In the genomic region with DNA sequence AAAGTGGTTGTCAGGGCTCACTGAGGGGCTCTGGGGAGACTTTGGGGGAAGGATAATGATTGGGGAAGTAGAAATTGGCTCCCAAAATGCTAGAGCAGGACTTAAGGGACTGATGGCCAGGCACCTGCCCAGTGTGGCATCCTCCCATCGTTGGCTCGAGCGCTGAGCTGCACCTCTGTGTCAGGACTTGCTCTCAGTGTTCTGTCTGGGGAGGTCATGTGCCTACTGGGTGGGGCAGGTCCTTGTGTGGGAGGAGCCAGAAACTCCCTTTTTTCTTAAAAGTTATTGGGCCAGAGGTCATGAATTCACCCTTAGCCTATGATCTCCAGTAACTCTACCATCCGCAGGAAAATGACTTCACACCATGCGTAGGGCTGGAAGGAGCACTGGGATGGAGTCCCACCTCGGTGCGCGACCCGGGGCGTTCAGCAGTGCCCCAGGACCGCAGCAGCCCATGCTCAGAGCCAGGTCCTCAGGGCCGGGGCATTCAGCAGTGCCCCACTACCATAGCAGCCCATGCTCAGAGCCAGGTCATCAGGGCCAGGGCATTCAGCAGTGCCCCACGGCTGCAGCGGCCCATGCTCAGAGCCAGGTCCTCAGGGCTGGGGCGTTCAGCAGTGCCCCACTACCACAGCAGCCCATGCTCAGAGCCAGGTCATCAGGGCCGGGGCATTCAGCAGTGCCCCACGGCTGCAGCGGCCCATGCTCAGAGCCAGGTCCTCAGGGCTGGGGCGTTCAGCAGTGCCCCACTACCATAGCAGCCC, we compare ENCODE assay signal across 14 cellular contexts.
"Had no signal": no experiment of that assay in that cellular context is flagged by ENCODE, and none has a peak within 500 bp of the region (broad histone marks: within the 10 kb centered on the region; RNA-seq: fewer than 3 reads in every experiment).

No MANE protein-coding gene starts in this region.

- DNase-seq: activated CD4-positive, alpha-beta T cell treated with anti-CD3 and anti-CD28 coated beads for 48 hours; activated T-cell treated with anti-CD3 and anti-CD28 coated beads, Interleukin-2, amount 50 U/mL, for 48 hours; cortex of kidney; effector memory CD4-positive, alpha-beta T cell; gastrocnemius medialis; heart right ventricle; left ventricle myocardium superior; stimulated activated CD4-positive, alpha-beta T cell treated with anti-CD3 and anti-CD28 coated beads, Interleukin-2, amount 100 ng/mL, for 24 hours; stimulated activated naive B cell treated with anti-CD40 and anti-IgM and Interleukin-4, amounts not matched to agents 10 μg/mL and 1 μg/mL and 100 μg/mL, for 72 hours; T-helper 9 cell had no signal

- H3K36me3 ChIP-seq: cardiac muscle cell, gastrocnemius medialis, heart right ventricle, neutrophil, right atrium auricular region had no signal

- H3K27me3 Mint-ChIP-seq: stimulated activated naive B cell treated with anti-CD40 and anti-IgM and Interleukin-4, amounts not matched to agents 10 μg/mL and 1 μg/mL and 100 μg/mL, for 72 hours had no signal

- ATAC-seq: gastrocnemius medialis; heart right ventricle; left ventricle myocardium superior; stimulated activated naive B cell treated with anti-CD40 and anti-IgM and Interleukin-4, amounts not matched to agents 10 μg/mL and 1 μg/mL and 100 μg/mL, for 72 hours had no signal

- H3K27me3 ChIP-seq: cardiac muscle cell, gastrocnemius medialis, heart right ventricle, neutrophil, right atrium auricular region had no signal

- H3K27ac Mint-ChIP-seq: stimulated activated naive B cell treated with anti-CD40 and anti-IgM and Interleukin-4, amounts not matched to agents 10 μg/mL and 1 μg/mL and 100 μg/mL, for 72 hours had no signal

- H3K27ac ChIP-seq: cardiac muscle cell, gastrocnemius medialis, heart right ventricle, neutrophil, right atrium auricular region, VCaP had no signal

- H3K9me3 ChIP-seq: gastrocnemius medialis, neutrophil had no signal

- H3K4me3 Mint-ChIP-seq: stimulated activated naive B cell treated with anti-CD40 and anti-IgM and Interleukin-4, amounts not matched to agents 10 μg/mL and 1 μg/mL and 100 μg/mL, for 72 hours had no signal

- H3K4me1 ChIP-seq: gastrocnemius medialis, heart right ventricle, right atrium auricular region had no signal

- H3K4me3 ChIP-seq: cardiac muscle cell, gastrocnemius medialis, heart right ventricle, right atrium auricular region had no signal
